Comparison of ENCODE assay signal across 8 cellular contexts in genomic region chr10:71713135-71714040, GRCh38. TPM values are rescaled to one million over a fixed set of nuclear protein-coding genes. Genes with fewer than 3 reads are reported as not detected.
A peak's percentile ranks its signal among the peaks of the same experiment; 100 is the strongest.
DNase-seq lines count a peak whose midpoint lies in the region; ATAC-seq and TF ChIP-seq lines count a peak whose summit lies in the region.

No MANE protein-coding gene starts in this region.

- H3K4me3 Mint-ChIP-seq in IgD-negative memory B cell = peak overlapping the region in 2 of 4 donors; percentile 87
- peak overlapping the region; percentile 63 for H3K4me3 Mint-ChIP-seq in activated T-helper 1 cell treated with anti-CD3 and anti-CD28 coated beads, Interleukin-12 subunit alpha, Interleukin-12 subunit beta, Interleukin-2, Interleukin-4 antibody, amounts not matched to agents 30 ng/mL and 10 ng/mL and 1 ng/mL, durations not matched to agents 14 hours and 24 hours and 36 hours
- peak overlapping the region; percentile 51 for H3K4me3 Mint-ChIP-seq in natural killer cell treated with Interleukin-12 subunit alpha and Interleukin-12 subunit beta and Interleukin-15 and Interleukin-18, amount 100 ng/mL, for 72 hours

- no peak overlapping the region for H3K4me3 ChIP-seq in AG09309 (ENCODE audit: control insufficient read depth, low read depth, low read length)

- H3K27ac Mint-ChIP-seq in IgD-negative memory B cell = peak overlapping the region; percentile 48 to 91 (median 73)
- peak overlapping the region; percentile 96 for H3K27ac Mint-ChIP-seq in activated T-helper 1 cell treated with anti-CD3 and anti-CD28 coated beads, Interleukin-12 subunit alpha, Interleukin-12 subunit beta, Interleukin-2, Interleukin-4 antibody, amounts not matched to agents 30 ng/mL and 10 ng/mL and 1 ng/mL, durations not matched to agents 14 hours and 24 hours and 36 hours
- peak overlapping the region; percentile 89 to 90 for H3K27ac Mint-ChIP-seq in natural killer cell treated with Interleukin-12 subunit alpha and Interleukin-12 subunit beta and Interleukin-15 and Interleukin-18, amount 100 ng/mL, for 72 hours

- peaks cover 25 to 41% (median 31%) of the 10 kb centered on the region in 3 donors for H3K4me1 Mint-ChIP-seq in IgD-negative memory B cell
- H3K4me1 Mint-ChIP-seq in activated T-helper 1 cell treated with anti-CD3 and anti-CD28 coated beads, Interleukin-12 subunit alpha, Interleukin-12 subunit beta, Interleukin-2, Interleukin-4 antibody, amounts not matched to agents 30 ng/mL and 10 ng/mL and 1 ng/mL, durations not matched to agents 14 hours and 24 hours and 36 hours (ENCODE audit: low read depth) = peaks cover 45% of the 10 kb centered on the region
- H3K4me1 Mint-ChIP-seq in natural killer cell treated with Interleukin-12 subunit alpha and Interleukin-12 subunit beta and Interleukin-15 and Interleukin-18, amount 100 ng/mL, for 72 hours (ENCODE audit: low read depth in 2 of 2) = peaks cover 16 to 31% of the 10 kb centered on the region in 2 donors

- no peak for TF ChIP-seq POLR2A in GM18505 (IDR thresholded peaks at IDR 0.05; ENCODE audit: borderline replicate concordance, extremely low read depth, insufficient read depth, insufficient read length)

- peak; percentile 50 for TF ChIP-seq CTCF in AG09309 (IDR thresholded peaks at IDR 0.05; ENCODE audit: control insufficient read depth, insufficient read depth, low read depth, low read length, missing control alignments)

- no peaks in the 10 kb centered on the region for H3K9me3 Mint-ChIP-seq in IgD-negative memory B cell
- no peaks in the 10 kb centered on the region for H3K9me3 Mint-ChIP-seq in activated T-helper 1 cell treated with anti-CD3 and anti-CD28 coated beads, Interleukin-12 subunit alpha, Interleukin-12 subunit beta, Interleukin-2, Interleukin-4 antibody, amounts not matched to agents 30 ng/mL and 10 ng/mL and 1 ng/mL, durations not matched to agents 14 hours and 24 hours and 36 hours
- H3K9me3 Mint-ChIP-seq in natural killer cell treated with Interleukin-12 subunit alpha and Interleukin-12 subunit beta and Interleukin-15 and Interleukin-18, amount 100 ng/mL, for 72 hours = no peaks in the 10 kb centered on the region

- no peaks in the 10 kb centered on the region for H3K27me3 Mint-ChIP-seq in IgD-negative memory B cell
- no peaks in the 10 kb centered on the region for H3K27me3 Mint-ChIP-seq in activated T-helper 1 cell treated with anti-CD3 and anti-CD28 coated beads, Interleukin-12 subunit alpha, Interleukin-12 subunit beta, Interleukin-2, Interleukin-4 antibody, amounts not matched to agents 30 ng/mL and 10 ng/mL and 1 ng/mL, durations not matched to agents 14 hours and 24 hours and 36 hours (ENCODE audit: insufficient read depth)
- H3K27me3 Mint-ChIP-seq in natural killer cell treated with Interleukin-12 subunit alpha and Interleukin-12 subunit beta and Interleukin-15 and Interleukin-18, amount 100 ng/mL, for 72 hours = no peaks in the 10 kb centered on the region

- ATAC-seq in natural killer cell treated with Interleukin-12 subunit alpha and Interleukin-12 subunit beta and Interleukin-15 and Interleukin-18, amount 100 ng/mL, for 72 hours = peak; percentile 10 to 25
- no peak for ATAC-seq in GM18505 (IDR thresholded peaks at IDR 0.05; ENCODE audit: unreplicated experiment)

- DNase-seq in AG09309 (ENCODE audit: low read depth) (peak; percentile 74), fibroblast of the conjunctiva (ENCODE audit: low read depth) (peak; percentile 79), NCI-H2107 (lab: John Stamatoyannopoulos, UW) (no peak), DMS79 (lab: John Stamatoyannopoulos, UW) (no peak)
- no peak for DNase-seq in activated T-helper 1 cell treated with anti-CD3 and anti-CD28 coated beads, Interleukin-12 subunit alpha, Interleukin-12 subunit beta, Interleukin-2, Interleukin-4 antibody, amounts not matched to agents 30 ng/mL and 10 ng/mL and 1 ng/mL, durations not matched to agents 14 hours and 24 hours and 36 hours (ENCODE audit: low spot score)
- DNase-seq in natural killer cell treated with Interleukin-12 subunit alpha and Interleukin-12 subunit beta and Interleukin-15 and Interleukin-18, amount 100 ng/mL, for 72 hours (ENCODE audit: low spot score) = no peak

- intact Hi-C loops in activated T-helper 1 cell treated with anti-CD3 and anti-CD28 coated beads, Interleukin-12 subunit alpha, Interleukin-12 subunit beta, Interleukin-2, Interleukin-4 antibody, amounts not matched to agents 30 ng/mL and 10 ng/mL and 1 ng/mL, durations not matched to agents 14 hours and 24 hours and 36 hours (cut with micrococcal nuclease) = loop anchor here (1.0 to 5.0 kb wide), 2 partner anchors 13 to 59 kb away; partner anchors contain the start of gene VSIR

- no peaks in the 10 kb centered on the region for H3K36me3 Mint-ChIP-seq in IgD-negative memory B cell
- H3K36me3 Mint-ChIP-seq in activated T-helper 1 cell treated with anti-CD3 and anti-CD28 coated beads, Interleukin-12 subunit alpha, Interleukin-12 subunit beta, Interleukin-2, Interleukin-4 antibody, amounts not matched to agents 30 ng/mL and 10 ng/mL and 1 ng/mL, durations not matched to agents 14 hours and 24 hours and 36 hours (ENCODE audit: low read depth) = no peaks in the 10 kb centered on the region
- no peaks in the 10 kb centered on the region for H3K36me3 Mint-ChIP-seq in natural killer cell treated with Interleukin-12 subunit alpha and Interleukin-12 subunit beta and Interleukin-15 and Interleukin-18, amount 100 ng/mL, for 72 hours

RNA-seq across cellular contexts. Expression of gene C10orf105, which starts 6.2 kb away (rescaled TPM):
- not detected for polyA plus RNA-seq in IgD-negative memory B cell
- 0.18 and 0.32 TPM in 2 replicates for total RNA-seq in activated T-helper 1 cell treated with anti-CD3 and anti-CD28 coated beads, Interleukin-12 subunit alpha, Interleukin-12 subunit beta, Interleukin-2, Interleukin-4 antibody, amounts not matched to agents 30 ng/mL and 10 ng/mL and 1 ng/mL, durations not matched to agents 14 hours and 24 hours and 36 hours
- not detected for total RNA-seq in natural killer cell treated with Interleukin-12 subunit alpha and Interleukin-12 subunit beta and Interleukin-15 and Interleukin-18, amount 100 ng/mL, for 72 hours

RNA-seq across cellular contexts. Expression of gene VSIR, which starts 59.9 kb away (rescaled TPM):
- polyA plus RNA-seq in IgD-negative memory B cell = 73.6 TPM
- total RNA-seq in activated T-helper 1 cell treated with anti-CD3 and anti-CD28 coated beads, Interleukin-12 subunit alpha, Interleukin-12 subunit beta, Interleukin-2, Interleukin-4 antibody, amounts not matched to agents 30 ng/mL and 10 ng/mL and 1 ng/mL, durations not matched to agents 14 hours and 24 hours and 36 hours = 114 and 115 TPM in 2 replicates
- 10 to 100 TPM; 18.8 to 19.7 TPM for total RNA-seq in natural killer cell treated with Interleukin-12 subunit alpha and Interleukin-12 subunit beta and Interleukin-15 and Interleukin-18, amount 100 ng/mL, for 72 hours

Comparison
In these comparisons a context has a peak if more than half of its experiments do, and no peak if none do; other contexts are left out.
1. DNase-seq: peak in AG09309 (single experiment) and fibroblast of the conjunctiva (single experiment); none in activated T-helper 1 cell treated with anti-CD3 and anti-CD28 coated beads, Interleukin-12 subunit alpha, Interleukin-12 subunit beta, Interleukin-2, Interleukin-4 antibody, amounts not matched to agents 30 ng/mL and 10 ng/mL and 1 ng/mL, durations not matched to agents 14 hours and 24 hours and 36 hours (single experiment), natural killer cell treated with Interleukin-12 subunit alpha and Interleukin-12 subunit beta and Interleukin-15 and Interleukin-18, amount 100 ng/mL, for 72 hours (single experiment), NCI-H2107 (single experiment) and DMS79 (single experiment).
2. Peak in every context shown above with its lines, with median percentiles within 50 percentile points of each other: H3K27ac Mint-ChIP-seq.